Comparison of ENCODE assay signal across 1 cellular context in the genomic region with DNA sequence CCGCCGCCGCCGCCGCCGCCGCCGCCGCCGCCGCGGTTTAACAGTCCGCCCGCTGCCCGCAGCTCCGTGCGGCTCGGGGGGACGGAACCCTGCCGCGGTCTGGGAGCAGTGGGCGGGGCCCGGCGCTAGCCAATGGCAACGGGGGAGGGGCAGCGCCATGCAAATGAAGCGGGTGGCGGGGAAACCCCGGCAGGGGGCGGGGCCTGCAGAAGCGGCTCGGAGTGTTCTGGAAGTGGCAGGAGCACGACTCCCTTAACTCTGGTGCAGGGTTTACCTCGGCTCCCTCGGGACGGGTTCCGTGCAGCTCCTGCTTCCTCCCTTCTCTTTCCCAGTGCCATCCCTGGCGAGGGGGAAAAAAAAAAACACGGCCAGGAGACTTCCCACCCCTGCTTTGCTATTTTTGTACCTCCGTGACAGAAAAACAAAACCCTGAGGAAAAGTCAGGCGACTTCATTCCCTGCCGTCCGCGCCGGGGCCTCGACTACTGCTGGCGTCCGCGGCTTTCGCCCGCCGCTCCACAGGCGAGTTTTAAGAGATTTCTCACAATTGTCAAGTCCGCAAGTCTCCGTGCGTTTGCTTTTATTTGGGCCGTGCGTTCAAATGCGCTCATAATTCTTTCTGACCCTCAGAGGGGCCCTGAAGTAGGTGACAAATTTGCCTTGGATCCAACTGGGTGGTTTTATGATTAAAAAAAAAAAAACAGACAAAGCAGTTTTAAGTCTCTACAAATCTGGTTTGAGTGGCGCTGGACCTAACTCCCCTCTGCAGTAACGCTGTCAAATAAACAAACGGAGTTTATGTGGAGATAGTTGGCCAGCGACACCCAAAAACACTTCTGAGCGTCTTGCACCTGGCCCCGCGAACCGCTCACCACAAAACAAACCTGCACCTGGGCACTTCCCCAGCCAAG.
A peak's percentile ranks its signal among the peaks of the same experiment; 100 is the strongest.
TF ChIP-seq lines count a peak whose summit lies in the region.

A gene with protein sequence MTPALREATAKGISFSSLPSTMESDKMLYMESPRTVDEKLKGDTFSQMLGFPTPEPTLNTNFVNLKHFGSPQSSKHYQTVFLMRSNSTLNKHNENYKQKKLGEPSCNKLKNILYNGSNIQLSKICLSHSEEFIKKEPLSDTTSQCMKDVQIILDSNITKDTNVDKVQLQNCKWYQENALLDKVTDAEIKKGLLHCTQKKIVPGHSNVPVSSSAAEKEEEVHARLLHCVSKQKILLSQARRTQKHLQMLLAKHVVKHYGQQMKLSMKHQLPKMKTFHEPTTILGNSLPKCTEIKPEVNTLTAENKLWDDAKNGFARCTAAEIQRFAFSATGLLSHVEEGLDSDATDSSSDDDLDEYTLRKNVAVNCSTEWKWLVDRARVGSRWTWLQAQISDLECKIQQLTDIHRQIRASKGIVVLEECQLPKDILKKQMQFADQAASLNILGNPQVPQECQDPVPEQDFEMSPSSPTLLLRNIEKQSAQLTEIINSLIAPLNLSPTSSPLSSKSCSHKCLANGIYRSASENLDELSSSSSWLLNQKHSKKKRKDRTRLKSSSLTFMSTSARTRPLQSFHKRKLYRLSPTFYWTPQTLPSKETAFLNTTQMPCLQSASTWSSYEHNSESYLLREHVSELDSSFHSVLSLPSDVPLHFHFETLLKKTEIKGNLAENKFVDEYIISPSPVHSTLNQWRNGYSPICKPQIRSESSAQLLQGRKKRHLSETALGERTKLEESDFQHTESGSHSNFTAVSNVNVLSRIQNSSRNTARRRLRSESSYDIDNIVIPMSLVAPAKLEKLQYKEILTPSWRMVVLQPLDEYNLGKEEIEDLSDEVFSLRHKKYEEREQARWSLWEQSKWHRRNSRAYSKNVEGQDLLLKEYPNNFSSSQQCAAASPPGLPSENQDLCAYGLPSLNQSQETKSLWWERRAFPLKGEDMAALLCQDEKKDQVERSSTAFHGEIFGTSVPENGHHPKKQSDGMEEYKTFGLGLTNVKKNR (minus strand): TSS at position 101 of the 910 bp plus-strand sequence. CDS start 16,827 bp downstream, outside the sequence.

TF ChIP-seq in HepG2, 621 proteins besides CTCF, POLR2A, EP300 and RAD21 (continued from another document):
- TF ChIP-seq, protein P1, sequence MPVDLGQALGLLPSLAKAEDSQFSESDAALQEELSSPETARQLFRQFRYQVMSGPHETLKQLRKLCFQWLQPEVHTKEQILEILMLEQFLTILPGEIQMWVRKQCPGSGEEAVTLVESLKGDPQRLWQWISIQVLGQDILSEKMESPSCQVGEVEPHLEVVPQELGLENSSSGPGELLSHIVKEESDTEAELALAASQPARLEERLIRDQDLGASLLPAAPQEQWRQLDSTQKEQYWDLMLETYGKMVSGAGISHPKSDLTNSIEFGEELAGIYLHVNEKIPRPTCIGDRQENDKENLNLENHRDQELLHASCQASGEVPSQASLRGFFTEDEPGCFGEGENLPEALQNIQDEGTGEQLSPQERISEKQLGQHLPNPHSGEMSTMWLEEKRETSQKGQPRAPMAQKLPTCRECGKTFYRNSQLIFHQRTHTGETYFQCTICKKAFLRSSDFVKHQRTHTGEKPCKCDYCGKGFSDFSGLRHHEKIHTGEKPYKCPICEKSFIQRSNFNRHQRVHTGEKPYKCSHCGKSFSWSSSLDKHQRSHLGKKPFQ (CRISPR knock-in tag; IDR thresholded peaks at IDR 0.05; ENCODE audit: insufficient replicate concordance) = peak; percentile 27
- TF ChIP-seq HDAC1 (CRISPR knock-in tag; IDR thresholded peaks at IDR 0.05) (peak; percentile 24; the same call in 1 of the 2 replicates), ZNF678 (CRISPR knock-in tag; IDR thresholded peaks at IDR 0.05) (0 out of 2 replicates have a peak, but pooled peaks have one; percentile 70), FOXK1 (CRISPR knock-in tag; IDR thresholded peaks at IDR 0.05; ENCODE audit: borderline replicate concordance, low read depth) (0 out of 2 replicates have a peak, but pooled peaks have one; percentile 12), PRPF4 (IDR thresholded peaks at IDR 0.05; ENCODE audit: low read depth, low read length, poor library complexity, severe bottlenecking) (no peak), TAF1 (CRISPR knock-in tag; IDR thresholded peaks at IDR 0.05) (peak; percentile 49; the same call in 1 of the 2 replicates), NFKBIZ (CRISPR knock-in tag; IDR thresholded peaks at IDR 0.05) (peak; percentile 100), ZSCAN21 (CRISPR knock-in tag; IDR thresholded peaks at IDR 0.05; ENCODE audit: borderline replicate concordance) (no peak), FIP1L1 (IDR thresholded peaks at IDR 0.05; ENCODE audit: borderline replicate concordance, insufficient read depth, low read depth, low read length) (no peak), ZNF484 (CRISPR knock-in tag; IDR thresholded peaks at IDR 0.05; ENCODE audit: borderline replicate concordance, low read depth) (no peak), SAP130 (CRISPR knock-in tag; IDR thresholded peaks at IDR 0.05; ENCODE audit: low read depth) (peak; percentile 75), NR2C2 (CRISPR knock-in tag; IDR thresholded peaks at IDR 0.05; ENCODE audit: borderline replicate concordance) (no peak), ZNF550 (CRISPR knock-in tag; IDR thresholded peaks at IDR 0.05; ENCODE audit: borderline replicate concordance) (no peak), ZNF607 (CRISPR knock-in tag; IDR thresholded peaks at IDR 0.05; ENCODE audit: borderline replicate concordance) (peak; percentile 59), ZFX (CRISPR knock-in tag; IDR thresholded peaks at IDR 0.05; ENCODE audit: low read depth) (peak; percentile 41), KMT2B (CRISPR knock-in tag; IDR thresholded peaks at IDR 0.05) (peak; percentile 61; the same call in 1 of the 2 replicates), MAF1 (CRISPR knock-in tag; IDR thresholded peaks at IDR 0.05; ENCODE audit: borderline replicate concordance) (no peak), CBX2 (IDR thresholded peaks at IDR 0.05; ENCODE audit: low read depth, low read length) (no peak; the same call in 1 of the 2 replicates), CBX2 (CRISPR knock-in tag; IDR thresholded peaks at IDR 0.05; ENCODE audit: low read depth) (peak; percentile 93)
- TF ChIP-seq, protein P2, sequence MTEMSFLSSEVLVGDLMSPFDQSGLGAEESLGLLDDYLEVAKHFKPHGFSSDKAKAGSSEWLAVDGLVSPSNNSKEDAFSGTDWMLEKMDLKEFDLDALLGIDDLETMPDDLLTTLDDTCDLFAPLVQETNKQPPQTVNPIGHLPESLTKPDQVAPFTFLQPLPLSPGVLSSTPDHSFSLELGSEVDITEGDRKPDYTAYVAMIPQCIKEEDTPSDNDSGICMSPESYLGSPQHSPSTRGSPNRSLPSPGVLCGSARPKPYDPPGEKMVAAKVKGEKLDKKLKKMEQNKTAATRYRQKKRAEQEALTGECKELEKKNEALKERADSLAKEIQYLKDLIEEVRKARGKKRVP (CRISPR knock-in tag; IDR thresholded peaks at IDR 0.05) = peak in 1 of 2 experiments; percentile 61; a peak in 2 of 4 replicates
- TF ChIP-seq, protein P3, sequence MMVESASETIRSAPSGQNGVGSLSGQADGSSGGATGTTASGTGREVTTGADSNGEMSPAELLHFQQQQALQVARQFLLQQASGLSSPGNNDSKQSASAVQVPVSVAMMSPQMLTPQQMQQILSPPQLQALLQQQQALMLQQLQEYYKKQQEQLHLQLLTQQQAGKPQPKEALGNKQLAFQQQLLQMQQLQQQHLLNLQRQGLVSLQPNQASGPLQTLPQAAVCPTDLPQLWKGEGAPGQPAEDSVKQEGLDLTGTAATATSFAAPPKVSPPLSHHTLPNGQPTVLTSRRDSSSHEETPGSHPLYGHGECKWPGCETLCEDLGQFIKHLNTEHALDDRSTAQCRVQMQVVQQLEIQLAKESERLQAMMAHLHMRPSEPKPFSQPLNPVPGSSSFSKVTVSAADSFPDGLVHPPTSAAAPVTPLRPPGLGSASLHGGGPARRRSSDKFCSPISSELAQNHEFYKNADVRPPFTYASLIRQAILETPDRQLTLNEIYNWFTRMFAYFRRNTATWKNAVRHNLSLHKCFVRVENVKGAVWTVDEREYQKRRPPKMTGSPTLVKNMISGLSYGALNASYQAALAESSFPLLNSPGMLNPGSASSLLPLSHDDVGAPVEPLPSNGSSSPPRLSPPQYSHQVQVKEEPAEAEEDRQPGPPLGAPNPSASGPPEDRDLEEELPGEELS (CRISPR knock-in tag; IDR thresholded peaks at IDR 0.05) = peak; percentile 48; the same call in 1 of the 2 replicates
- TF ChIP-seq, protein P4, sequence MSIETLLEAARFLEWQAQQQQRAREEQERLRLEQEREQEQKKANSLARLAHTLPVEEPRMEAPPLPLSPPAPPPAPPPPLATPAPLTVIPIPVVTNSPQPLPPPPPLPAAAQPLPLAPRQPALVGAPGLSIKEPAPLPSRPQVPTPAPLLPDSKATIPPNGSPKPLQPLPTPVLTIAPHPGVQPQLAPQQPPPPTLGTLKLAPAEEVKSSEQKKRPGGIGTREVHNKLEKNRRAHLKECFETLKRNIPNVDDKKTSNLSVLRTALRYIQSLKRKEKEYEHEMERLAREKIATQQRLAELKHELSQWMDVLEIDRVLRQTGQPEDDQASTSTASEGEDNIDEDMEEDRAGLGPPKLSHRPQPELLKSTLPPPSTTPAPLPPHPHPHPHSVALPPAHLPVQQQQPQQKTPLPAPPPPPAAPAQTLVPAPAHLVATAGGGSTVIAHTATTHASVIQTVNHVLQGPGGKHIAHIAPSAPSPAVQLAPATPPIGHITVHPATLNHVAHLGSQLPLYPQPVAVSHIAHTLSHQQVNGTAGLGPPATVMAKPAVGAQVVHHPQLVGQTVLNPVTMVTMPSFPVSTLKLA (IDR thresholded peaks at IDR 0.05) = 0 out of 2 replicates have a peak, but pooled peaks have one; percentile 11
